11 cellular contexts compared by ENCODE assay signal in genomic region chr12:132429122-132429931, GRCh38.
DNase-seq lines count a peak whose midpoint lies in the region; ATAC-seq, FAIRE-seq and TF ChIP-seq lines count a peak whose summit lies in the region.
"Had no signal": no experiment of that assay in that cellular context is flagged by ENCODE, and none has a peak within 500 bp of the region (broad histone marks: within the 10 kb centered on the region; RNA-seq: fewer than 3 reads in every experiment).

No MANE protein-coding gene starts in this region.

- no peaks in the 10 kb centered on the region for H3K27me3 ChIP-seq in pancreas

- H3K4me1 ChIP-seq in pancreas, result peaks cover 15 to 37% (median 22%) of the 10 kb centered on the region in 3 donors

- H3K27me3 Mint-ChIP-seq in central memory CD8-positive, alpha-beta T cell, result peaks cover 28% of the 10 kb centered on the region

- intact Hi-C loops in pancreas (cut with DNase I), result no loop called here

- no peaks in the 10 kb centered on the region for H3K9me3 Mint-ChIP-seq in central memory CD8-positive, alpha-beta T cell

- FAIRE-seq in pancreas (lab: Jason Lieb, UNC), result no peak
- FAIRE-seq: A549 had no signal

- H3K36me3 Mint-ChIP-seq in central memory CD8-positive, alpha-beta T cell (ENCODE audit: insufficient read depth), result no peaks in the 10 kb centered on the region

- H3K27ac ChIP-seq in pancreas, result peak overlapping the region; percentile 79 to 96 (median 92)

- DNase-seq in SIG-M5 treated with dmso at 0.1 percent for 504 hours (lab: John Stamatoyannopoulos, UW; ENCODE audit: unreplicated experiment), result peak; percentile 43
- no peak for DNase-seq in SIG-M5 (lab: John Stamatoyannopoulos, UW)
- peak; percentile 66 for DNase-seq in NCI-H2196 (lab: John Stamatoyannopoulos, UW; ENCODE audit: unreplicated experiment)
- no peak for DNase-seq in central memory CD8-positive, alpha-beta T cell (ENCODE audit: low spot score in 2 of 2)
- peak; percentile 87 to 97 (median 94) for DNase-seq in pancreas
- no peak for DNase-seq in HuH-7 (ENCODE audit: low spot score)
- DNase-seq: foreskin fibroblast had no signal

- peak overlapping the region; percentile 62 for H3K4me3 Mint-ChIP-seq in central memory CD8-positive, alpha-beta T cell

- peak overlapping the region in 2 of 4 donors; percentile 5 to 34 for H3K4me3 ChIP-seq in pancreas

- no peaks in the 10 kb centered on the region for H3K9me3 ChIP-seq in pancreas

- peaks cover 24% of the 10 kb centered on the region for H3K4me1 Mint-ChIP-seq in central memory CD8-positive, alpha-beta T cell

- no peak overlapping the region for H3K27ac Mint-ChIP-seq in central memory CD8-positive, alpha-beta T cell (ENCODE audit: low read depth)

- no peak for ATAC-seq in central memory CD8-positive, alpha-beta T cell (replicated peaks; ENCODE audit: extremely low read depth, poor library complexity, severe bottlenecking)
- peak; percentile 76 to 86 (median 81) for ATAC-seq in pancreas
- no peak for ATAC-seq in HG03571 (IDR thresholded peaks at IDR 0.05; ENCODE audit: unreplicated experiment)
- ATAC-seq in HG03135 (IDR thresholded peaks at IDR 0.05; ENCODE audit: unreplicated experiment), result no peak

- 3 to 6% methylated on average over 27 of the region's 27 CpGs for WGBS in pancreas, 2 donors

- no peaks in the 10 kb centered on the region for H3K36me3 ChIP-seq in pancreas
- H3K36me3 ChIP-seq: spleen had no signal

- TF ChIP-seq CTCF in pancreas (IDR thresholded peaks at IDR 0.05), result peak in 1 of 4 donors; percentile 9

Comparison
In these comparisons a context has a peak if more than half of its experiments do, and no peak if none do; other contexts are left out.
1. DNase-seq: peak in SIG-M5 treated with dmso at 0.1 percent for 504 hours (single experiment), NCI-H2196 (single experiment) and pancreas (6 of 6); none in SIG-M5 (single experiment), central memory CD8-positive, alpha-beta T cell (0 of 2) and HuH-7 (single experiment).
2. ATAC-seq: peak in pancreas (4 of 4); none in central memory CD8-positive, alpha-beta T cell (single experiment), HG03571 (single experiment) and HG03135 (single experiment).